15 cellular contexts compared by ENCODE assay signal in the genomic region with DNA sequence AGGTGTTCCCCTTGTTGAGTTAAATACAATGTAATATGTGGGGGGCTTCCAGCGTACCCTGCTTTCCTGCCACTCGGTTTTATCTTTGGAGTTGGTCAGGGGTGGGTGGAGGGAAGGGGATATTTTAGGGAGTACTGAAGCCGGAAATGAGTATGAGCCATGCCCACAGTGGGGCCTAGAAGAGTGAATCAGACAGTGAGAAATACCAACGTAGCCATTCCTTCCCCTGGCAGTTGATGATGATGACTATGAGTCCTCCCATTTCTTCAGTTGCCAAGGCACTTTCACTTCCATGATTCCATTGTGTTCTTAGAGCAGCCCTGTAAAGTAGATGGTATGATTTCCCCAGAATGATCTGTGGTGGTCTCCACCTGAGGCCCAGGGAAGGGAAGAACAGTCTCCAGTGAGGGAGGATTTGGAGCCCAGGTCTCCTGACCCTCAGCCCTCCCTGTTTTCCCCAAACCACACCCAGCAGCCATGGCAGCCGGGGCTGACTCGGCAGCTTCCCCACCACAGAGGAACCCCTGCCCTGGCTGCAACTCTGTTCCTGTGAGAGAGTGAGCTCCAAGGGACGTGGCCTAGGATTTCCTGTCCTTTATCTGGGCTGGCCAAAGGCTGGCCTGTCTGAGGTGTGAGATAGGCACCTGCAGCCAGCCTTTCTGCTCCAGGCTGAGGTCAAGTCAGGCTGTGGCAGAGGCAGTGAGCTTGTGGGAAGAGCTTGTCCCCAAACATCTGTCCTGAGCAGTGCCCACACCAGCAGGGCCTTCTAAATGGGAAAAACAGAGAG. TPM values are rescaled to one million over a fixed set of nuclear protein-coding genes. Genes with fewer than 3 reads are reported as not detected.
DNase-seq lines count a peak whose midpoint lies in the region; ATAC-seq lines count a peak whose summit lies in the region.
"Had no signal": no experiment of that assay in that cellular context is flagged by ENCODE, and none has a peak within 500 bp of the region (broad histone marks: within the 10 kb centered on the region; RNA-seq: fewer than 3 reads in every experiment).

No MANE protein-coding gene starts in this region.

- intact Hi-C loops in right cardiac atrium (cut with DNase I): loop anchor here in 1 of 4 donors (10.0 kb wide), 1 partner anchor 185 kb away; no protein-coding TSS in a partner anchor

- no peaks in the 10 kb centered on the region for H3K36me3 ChIP-seq in H7 (replicated peaks; ENCODE audit: control insufficient read depth, insufficient read depth, low read length)

- H3K27ac ChIP-seq in right cardiac atrium (ENCODE audit: low read length): peak overlapping the region; percentile 68

- no peaks in the 10 kb centered on the region for H3K27me3 ChIP-seq in right cardiac atrium (ENCODE audit: control insufficient read depth, insufficient read depth)
- no peaks in the 10 kb centered on the region for H3K27me3 ChIP-seq in H7 (ENCODE audit: control insufficient read depth, insufficient read depth, low read length)

- H3K9me3 Mint-ChIP-seq in activated T-helper 17 cell treated with anti-CD3 and anti-CD28 coated beads, Interleukin-2, amount 50 U/mL, for 72 hours: no peaks in the 10 kb centered on the region
- H3K9me3 Mint-ChIP-seq: central memory CD8-positive, alpha-beta T cell; stimulated activated naive CD8-positive, alpha-beta T cell treated with anti-CD3 and anti-CD28 coated beads, Interleukin-15, Interleukin-2, amounts not matched to agents 100 ng/mL and 50 ng/mL, for 24 hours had no signal

- no peaks in the 10 kb centered on the region for H3K36me3 Mint-ChIP-seq in activated T-helper 17 cell treated with anti-CD3 and anti-CD28 coated beads, Interleukin-2, amount 50 U/mL, for 72 hours (ENCODE audit: low read depth)

- H3K4me3 Mint-ChIP-seq in activated T-helper 17 cell treated with anti-CD3 and anti-CD28 coated beads, Interleukin-2, amount 50 U/mL, for 72 hours: no peak overlapping the region
- H3K4me3 Mint-ChIP-seq: central memory CD8-positive, alpha-beta T cell; stimulated activated naive CD8-positive, alpha-beta T cell treated with anti-CD3 and anti-CD28 coated beads, Interleukin-15, Interleukin-2, amounts not matched to agents 100 ng/mL and 50 ng/mL, for 24 hours had no signal

- H3K27me3 Mint-ChIP-seq in activated T-helper 17 cell treated with anti-CD3 and anti-CD28 coated beads, Interleukin-2, amount 50 U/mL, for 72 hours: peaks cover 5% of the 10 kb centered on the region
- H3K27me3 Mint-ChIP-seq: stimulated activated naive CD8-positive, alpha-beta T cell treated with anti-CD3 and anti-CD28 coated beads, Interleukin-15, Interleukin-2, amounts not matched to agents 100 ng/mL and 50 ng/mL, for 24 hours had no signal

- ATAC-seq in activated T-helper 17 cell treated with anti-CD3 and anti-CD28 coated beads, Interleukin-2, amount 50 U/mL, for 72 hours (replicated peaks): peak; percentile 89
- ATAC-seq in right cardiac atrium (peak; percentile 57 to 58), HG03432 (IDR thresholded peaks at IDR 0.05; ENCODE audit: unreplicated experiment) (no peak)

- H3K27ac Mint-ChIP-seq in activated T-helper 17 cell treated with anti-CD3 and anti-CD28 coated beads, Interleukin-2, amount 50 U/mL, for 72 hours: no peak overlapping the region
- H3K27ac Mint-ChIP-seq: stimulated activated naive CD8-positive, alpha-beta T cell treated with anti-CD3 and anti-CD28 coated beads, Interleukin-15, Interleukin-2, amounts not matched to agents 100 ng/mL and 50 ng/mL, for 24 hours had no signal

- H3K9me3 ChIP-seq in right cardiac atrium (ENCODE audit: control insufficient read depth, low read length): no peaks in the 10 kb centered on the region

- in situ Hi-C loops in ACHN (cut with HindIII; ENCODE audit: low pct_ligation_motif_present, low pct_unique_long_range_greater_than_20kb, low sequenced_read_pairs): loop anchor here (25.0 kb wide), 1 partner anchor 163 kb away; no protein-coding TSS in a partner anchor

- no peak overlapping the region for H3K4me3 ChIP-seq in right cardiac atrium (ENCODE audit: low read length)
- H3K4me3 ChIP-seq in H7 (ENCODE audit: insufficient read depth, low read depth, low read length): no peak overlapping the region

- 52% methylated on average over 7 of the region's 7 CpGs for WGBS in right cardiac atrium

- peaks cover 8% of the 10 kb centered on the region for H3K4me1 ChIP-seq in right cardiac atrium (ENCODE audit: control insufficient read depth, insufficient read depth, low read length)

- peak; percentile 56 for DNase-seq in ACHN
- peak; percentile 82 for DNase-seq in HT1080 (ENCODE audit: low read depth)
- DNase-seq in right cardiac atrium: peak in 2 of 3 donors; percentile 62 to 66
- no peak for DNase-seq in 8988T
- no peak for DNase-seq in H7
- DNase-seq in NCI-H1105 (lab: John Stamatoyannopoulos, UW): no peak
- DNase-seq: activated T-cell treated with anti-CD3 and anti-CD28 coated beads for 4 hours, C1 segment of cervical spinal cord, glutamatergic neuron, NCI-H446, T-helper 1 cell had no signal

- H3K4me1 Mint-ChIP-seq in activated T-helper 17 cell treated with anti-CD3 and anti-CD28 coated beads, Interleukin-2, amount 50 U/mL, for 72 hours: no peaks in the 10 kb centered on the region
- H3K4me1 Mint-ChIP-seq: central memory CD8-positive, alpha-beta T cell had no signal

RNA-seq across cellular contexts. Expression of a gene that starts 52.7 kb away (rescaled TPM):
- 7.1 and 7.4 TPM in 2 replicates for total RNA-seq in HT1080 (2014; rRNA removed; shearing (Covaris generic))
- polyA plus RNA-seq in HT1080 (2015; cell fraction: cytosol; rRNA removed): 4.7 and 4.9 TPM in 2 replicates
- polyA plus RNA-seq in HT1080 (2015; cell fraction: nucleus; rRNA removed): 8.3 and 9.6 TPM in 2 replicates
- total RNA-seq in activated T-helper 17 cell treated with anti-CD3 and anti-CD28 coated beads, Interleukin-2, amount 50 U/mL, for 72 hours: 1 to 10 TPM in 1 of 2 donors, under 1 TPM in 1; 0.52 to 1.8 TPM
- total RNA-seq in right cardiac atrium: 10 to 100 TPM; 10.2 to 12.2 (median 10.5) TPM
- 6.0 TPM for polyA plus RNA-seq in right cardiac atrium
- total RNA-seq in H7 (2014; rRNA removed; shearing (Covaris generic)): 9.5 and 16.1 TPM in 2 replicates

Comparison
In these comparisons a context has a peak if more than half of its experiments do, and no peak if none do; other contexts are left out.
1. DNase-seq: peak in ACHN (single experiment), HT1080 (single experiment) and right cardiac atrium (2 of 3); none in 8988T (single experiment), H7 (single experiment) and NCI-H1105 (single experiment).